In the genomic region with DNA sequence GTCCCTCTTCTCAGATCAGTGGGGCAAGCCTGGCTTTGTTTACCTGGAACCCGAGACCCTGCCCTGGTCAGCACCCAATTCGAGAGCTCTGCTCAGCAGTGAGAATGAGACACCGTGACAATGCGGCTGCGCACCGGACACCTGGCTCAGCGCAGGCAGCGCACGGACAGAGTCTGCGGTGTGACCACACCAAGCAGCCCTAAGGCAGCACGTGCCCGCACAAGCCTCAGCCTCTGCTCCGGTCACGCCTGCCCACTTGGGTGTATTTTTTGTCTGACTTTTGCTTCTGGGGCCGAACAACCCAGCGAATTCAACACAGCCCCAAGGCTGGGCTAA, we compare ENCODE assay signal across 16 cellular contexts. TPM values are rescaled to one million over a fixed set of nuclear protein-coding genes. Genes with fewer than 3 reads are reported as not detected.
"Had no signal": no experiment of that assay in that cellular context is flagged by ENCODE, and none has a peak within 500 bp of the region (broad histone marks: within the 10 kb centered on the region; RNA-seq: fewer than 3 reads in every experiment).

No MANE protein-coding gene starts in this region.

- H3K27me3 ChIP-seq: ascending aorta had no signal

- H3K36me3 Mint-ChIP-seq: type B pancreatic cell had no signal

- H3K36me3 ChIP-seq: ascending aorta, gastroesophageal sphincter, lower lobe of right lung, spleen had no signal

- H3K27ac ChIP-seq: ascending aorta, gastroesophageal sphincter, lower lobe of right lung, psoas muscle, spleen had no signal

- ATAC-seq: activated CD8-positive, alpha-beta memory T cell treated with anti-CD3 and anti-CD28 coated beads, Interleukin-2, amount 10 ng/mL, durations not matched to agents 7 days and 5 days; activated T-cell treated with anti-CD3 and anti-CD28 coated beads, Interleukin-2, amount 50 U/mL, for 4 hours; gastroesophageal sphincter; lower lobe of right lung; psoas muscle; sciatic nerve had no signal

- H3K4me3 ChIP-seq: ascending aorta, gastroesophageal sphincter, lower lobe of right lung, psoas muscle, spleen had no signal

- DNase-seq: activated CD4-positive, alpha-beta T cell treated with anti-CD3 and anti-CD28 coated beads, Interleukin-2, amount 50 U/mL, for 48 hours; activated CD8-positive, alpha-beta memory T cell treated with anti-CD3 and anti-CD28 coated beads, Interleukin-2, amount 10 ng/mL, durations not matched to agents 7 days and 5 days; activated gamma-delta T cell; activated T-cell treated with anti-CD3 and anti-CD28 coated beads, Interleukin-2, amount 50 U/mL, for 4 hours; lower lobe of right lung; naive B cell; stimulated activated CD4-positive, alpha-beta T cell treated with anti-CD3 and anti-CD28 coated beads, Interleukin-1b, Interleukin-23, amount 100 ng/mL, for 48 hours; stimulated activated naive CD4-positive, alpha-beta T cell had no signal

- H3K27me3 Mint-ChIP-seq: activated CD8-positive, alpha-beta memory T cell treated with anti-CD3 and anti-CD28 coated beads, Interleukin-2, amount 10 ng/mL, durations not matched to agents 7 days and 5 days had no signal

- H3K4me3 Mint-ChIP-seq: activated CD8-positive, alpha-beta memory T cell treated with anti-CD3 and anti-CD28 coated beads, Interleukin-2, amount 10 ng/mL, durations not matched to agents 7 days and 5 days; activated T-cell treated with anti-CD3 and anti-CD28 coated beads, Interleukin-2, amount 50 U/mL, for 4 hours; type B pancreatic cell had no signal

- H3K9me3 ChIP-seq: ascending aorta, psoas muscle had no signal

- H3K27ac Mint-ChIP-seq: activated CD8-positive, alpha-beta memory T cell treated with anti-CD3 and anti-CD28 coated beads, Interleukin-2, amount 10 ng/mL, durations not matched to agents 7 days and 5 days; type B pancreatic cell had no signal

- H3K4me1 ChIP-seq: ascending aorta, gastroesophageal sphincter, lower lobe of right lung, psoas muscle had no signal

- H3K9me3 Mint-ChIP-seq: type B pancreatic cell had no signal

RNA-seq across cellular contexts. Expression of gene KRTAP10-8, which starts 4.7 kb away (rescaled TPM):
- total RNA-seq: activated CD8-positive, alpha-beta memory T cell treated with anti-CD3 and anti-CD28 coated beads, Interleukin-2, amount 10 ng/mL, durations not matched to agents 7 days and 5 days; activated T-cell treated with anti-CD3 and anti-CD28 coated beads, Interleukin-2, amount 50 U/mL, for 4 hours; ascending aorta; gastroesophageal sphincter; kidney; lower lobe of right lung; psoas muscle; sciatic nerve; spleen; T-helper 2 cell treated with Interferon-gamma antibody and Interleukin-4, amounts not matched to agents 100 ng/mL and 5 ng/mL, for 36 hours had no signal
- polyA plus RNA-seq: psoas muscle, spleen had no signal

RNA-seq across cellular contexts. Expression of gene KRTAP10-9, which starts 10.3 kb away (rescaled TPM):
- total RNA-seq: activated CD8-positive, alpha-beta memory T cell treated with anti-CD3 and anti-CD28 coated beads, Interleukin-2, amount 10 ng/mL, durations not matched to agents 7 days and 5 days; activated T-cell treated with anti-CD3 and anti-CD28 coated beads, Interleukin-2, amount 50 U/mL, for 4 hours; ascending aorta; gastroesophageal sphincter; kidney; lower lobe of right lung; psoas muscle; sciatic nerve; spleen; T-helper 2 cell treated with Interferon-gamma antibody and Interleukin-4, amounts not matched to agents 100 ng/mL and 5 ng/mL, for 36 hours had no signal
- polyA plus RNA-seq: psoas muscle, spleen had no signal

RNA-seq across cellular contexts. Expression of gene KRTAP10-7, which starts 16.2 kb away (rescaled TPM):
- total RNA-seq: activated CD8-positive, alpha-beta memory T cell treated with anti-CD3 and anti-CD28 coated beads, Interleukin-2, amount 10 ng/mL, durations not matched to agents 7 days and 5 days; activated T-cell treated with anti-CD3 and anti-CD28 coated beads, Interleukin-2, amount 50 U/mL, for 4 hours; ascending aorta; gastroesophageal sphincter; kidney; lower lobe of right lung; psoas muscle; sciatic nerve; spleen; T-helper 2 cell treated with Interferon-gamma antibody and Interleukin-4, amounts not matched to agents 100 ng/mL and 5 ng/mL, for 36 hours had no signal
- polyA plus RNA-seq: psoas muscle, spleen had no signal

RNA-seq across cellular contexts. Expression of gene KRTAP10-10, which starts 20.6 kb away (rescaled TPM):
- total RNA-seq: activated CD8-positive, alpha-beta memory T cell treated with anti-CD3 and anti-CD28 coated beads, Interleukin-2, amount 10 ng/mL, durations not matched to agents 7 days and 5 days; activated T-cell treated with anti-CD3 and anti-CD28 coated beads, Interleukin-2, amount 50 U/mL, for 4 hours; ascending aorta; gastroesophageal sphincter; kidney; lower lobe of right lung; psoas muscle; sciatic nerve; spleen; T-helper 2 cell treated with Interferon-gamma antibody and Interleukin-4, amounts not matched to agents 100 ng/mL and 5 ng/mL, for 36 hours had no signal
- polyA plus RNA-seq: psoas muscle, spleen had no signal

RNA-seq across cellular contexts. Expression of gene KRTAP10-6, which starts 24.3 kb away (rescaled TPM):
- total RNA-seq: activated CD8-positive, alpha-beta memory T cell treated with anti-CD3 and anti-CD28 coated beads, Interleukin-2, amount 10 ng/mL, durations not matched to agents 7 days and 5 days; activated T-cell treated with anti-CD3 and anti-CD28 coated beads, Interleukin-2, amount 50 U/mL, for 4 hours; ascending aorta; gastroesophageal sphincter; kidney; lower lobe of right lung; psoas muscle; sciatic nerve; spleen; T-helper 2 cell treated with Interferon-gamma antibody and Interleukin-4, amounts not matched to agents 100 ng/mL and 5 ng/mL, for 36 hours had no signal
- polyA plus RNA-seq: psoas muscle, spleen had no signal
